Comparison of ENCODE assay signal across 8 cellular contexts in genomic region chr6:41560440-41561192, GRCh38. TPM values are rescaled to one million over a fixed set of nuclear protein-coding genes. Genes with fewer than 3 reads are reported as not detected.
DNase-seq lines count a peak whose midpoint lies in the region; ATAC-seq, FAIRE-seq and TF ChIP-seq lines count a peak whose summit lies in the region.

No MANE protein-coding gene starts in this region.

- no peak for FAIRE-seq in pancreas (lab: Jason Lieb, UNC)

- H3K27ac ChIP-seq in Karpas-422 (ENCODE audit: low read length) (peak overlapping the region; percentile 93), esophagus squamous epithelium (peak overlapping the region in 3 of 4 donors; percentile 7 to 46 (median 38)), pancreas (peak overlapping the region; percentile 82 to 92 (median 86))

- DNase-seq in Karpas-422 (peak; percentile 95), esophagus squamous epithelium (lab: John Stamatoyannopoulos, UW) (peak; percentile 40), pancreas (peak; percentile 71 to 91 (median 80)), type B pancreatic cell (ENCODE audit: extremely low spot score, unreplicated experiment) (no peak), T1000 (lab: John Stamatoyannopoulos, UW) (no peak), NCI-H226 (no peak)
- DNase-seq in activated CD8-positive, alpha-beta memory T cell treated with anti-CD3 and anti-CD28 coated beads, Interleukin-2, amount 50 U/mL, for 48 hours, result peak; percentile 89

- peaks cover 1% of the 10 kb centered on the region; the same call in 1 of the 2 replicates for H4K20me1 ChIP-seq in Karpas-422 (ENCODE audit: insufficient read depth, low read depth, low read length)

- H3K4me3 Mint-ChIP-seq in type B pancreatic cell, result peak overlapping the region; percentile 81

- H2AFZ ChIP-seq in Karpas-422 (ENCODE audit: low read length), result peak overlapping the region; percentile 66

- peaks cover 8% of the 10 kb centered on the region for H3K36me3 Mint-ChIP-seq in type B pancreatic cell

- intact Hi-C loops in esophagus squamous epithelium (cut with DNase I), result no loop called here
- intact Hi-C loops in pancreas (cut with DNase I), result no loop called here

- H3K36me3 ChIP-seq in Karpas-422 (ENCODE audit: insufficient read depth, low read length) (no peaks in the 10 kb centered on the region), esophagus squamous epithelium (peaks cover 0 to 12% (median 0%) of the 10 kb centered on the region in 3 donors), pancreas (no peaks in the 10 kb centered on the region)

- H3K9me2 ChIP-seq in Karpas-422 (replicated peaks; ENCODE audit: insufficient read depth, low read length), result no peaks in the 10 kb centered on the region

- TF ChIP-seq POLR2A in esophagus squamous epithelium (IDR thresholded peaks at IDR 0.05), result no peak

- no peaks in the 10 kb centered on the region for H3K27me3 Mint-ChIP-seq in type B pancreatic cell

- H3K27me3 ChIP-seq in Karpas-422 (ENCODE audit: low read length) (no peaks in the 10 kb centered on the region), esophagus squamous epithelium (no peaks in the 10 kb centered on the region), pancreas (no peaks in the 10 kb centered on the region)

- H3K9me3 ChIP-seq in Karpas-422 (ENCODE audit: low read length) (no peaks in the 10 kb centered on the region), esophagus squamous epithelium (no peaks in the 10 kb centered on the region), pancreas (no peaks in the 10 kb centered on the region)

- TF ChIP-seq CTCF in esophagus squamous epithelium (IDR thresholded peaks at IDR 0.05) (no peak), pancreas (IDR thresholded peaks at IDR 0.05) (no peak), type B pancreatic cell (conservative IDR thresholded peaks at IDR 0.05) (no peak)

- peak; percentile 59 for ATAC-seq in GM19397 (IDR thresholded peaks at IDR 0.05; ENCODE audit: unreplicated experiment)
- peak; percentile 68 to 77 (median 72) for ATAC-seq in pancreas

- no peak overlapping the region for H3K27ac Mint-ChIP-seq in type B pancreatic cell

- WGBS in esophagus squamous epithelium, 2 donors, result 11 to 38% methylated on average over 19 to 30 of the region's 53 CpGs
- 7 to 18% methylated on average over 53 of the region's 53 CpGs for WGBS in pancreas, 2 donors

- H3K4me3 ChIP-seq in Karpas-422 (ENCODE audit: low read length), result peak overlapping the region; percentile 78
- peak overlapping the region; percentile 30 to 71 (median 54) for H3K4me3 ChIP-seq in esophagus squamous epithelium
- peak overlapping the region; percentile 14 to 51 (median 34) for H3K4me3 ChIP-seq in pancreas

- H3K9me3 Mint-ChIP-seq in type B pancreatic cell, result no peaks in the 10 kb centered on the region

- peak overlapping the region; percentile 80 for H3K4me2 ChIP-seq in Karpas-422 (ENCODE audit: low read depth, low read length, poor library complexity, severe bottlenecking)

- peak overlapping the region; percentile 73 for H3K9ac ChIP-seq in Karpas-422 (ENCODE audit: low read length)

- peaks cover 56% of the 10 kb centered on the region for H3K79me2 ChIP-seq in Karpas-422 (ENCODE audit: low read length)

- H3K4me1 Mint-ChIP-seq in type B pancreatic cell (ENCODE audit: unreplicated experiment), result peaks cover 62% of the 10 kb centered on the region

- peaks cover 45% of the 10 kb centered on the region for H3K4me1 ChIP-seq in Karpas-422 (ENCODE audit: low read length)
- H3K4me1 ChIP-seq in esophagus squamous epithelium, result peaks cover 0 to 27% (median 6%) of the 10 kb centered on the region in 3 donors
- peaks cover 27 to 58% (median 38%) of the 10 kb centered on the region in 3 donors for H3K4me1 ChIP-seq in pancreas

RNA-seq across cellular contexts. Expression of gene FOXP4, which starts 14.4 kb away (rescaled TPM):
- total RNA-seq in Karpas-422 (2014; rRNA removed; shearing (Covaris generic); ENCODE audit: low replicate concordance), result 3.6 and 5.0 TPM in 2 replicates
- 10 to 100 TPM in 1 of 4 donors, 1 to 10 TPM in 3; 2.2 to 10.3 (median 6.8) TPM for total RNA-seq in esophagus squamous epithelium
- 10 to 100 TPM; 23.1 to 28.3 (median 25.3) TPM for total RNA-seq in pancreas
- polyA plus RNA-seq in pancreas, result 10 to 100 TPM; 27.4 to 29.3 TPM
- 62.2 and 100 TPM in 2 replicates for total RNA-seq in type B pancreatic cell (ENCODE audit: low replicate concordance)

Comparison
In these comparisons a context has a peak if more than half of its experiments do, and no peak if none do; other contexts are left out.
1. DNase-seq: peak in Karpas-422 (single experiment), activated CD8-positive, alpha-beta memory T cell treated with anti-CD3 and anti-CD28 coated beads, Interleukin-2, amount 50 U/mL, for 48 hours (single experiment), esophagus squamous epithelium (single experiment) and pancreas (6 of 6); none in type B pancreatic cell (single experiment), T1000 (single experiment) and NCI-H226 (single experiment).
2. H3K27ac ChIP-seq: peak in every context shown above with its lines; median percentile 93 in Karpas-422; 86 in pancreas; 38 in esophagus squamous epithelium.
3. Peak in every context shown above with its lines, with median percentiles within 50 percentile points of each other: H3K4me3 ChIP-seq.